ENCODE assay signal across 8 cellular contexts in the genomic region with DNA sequence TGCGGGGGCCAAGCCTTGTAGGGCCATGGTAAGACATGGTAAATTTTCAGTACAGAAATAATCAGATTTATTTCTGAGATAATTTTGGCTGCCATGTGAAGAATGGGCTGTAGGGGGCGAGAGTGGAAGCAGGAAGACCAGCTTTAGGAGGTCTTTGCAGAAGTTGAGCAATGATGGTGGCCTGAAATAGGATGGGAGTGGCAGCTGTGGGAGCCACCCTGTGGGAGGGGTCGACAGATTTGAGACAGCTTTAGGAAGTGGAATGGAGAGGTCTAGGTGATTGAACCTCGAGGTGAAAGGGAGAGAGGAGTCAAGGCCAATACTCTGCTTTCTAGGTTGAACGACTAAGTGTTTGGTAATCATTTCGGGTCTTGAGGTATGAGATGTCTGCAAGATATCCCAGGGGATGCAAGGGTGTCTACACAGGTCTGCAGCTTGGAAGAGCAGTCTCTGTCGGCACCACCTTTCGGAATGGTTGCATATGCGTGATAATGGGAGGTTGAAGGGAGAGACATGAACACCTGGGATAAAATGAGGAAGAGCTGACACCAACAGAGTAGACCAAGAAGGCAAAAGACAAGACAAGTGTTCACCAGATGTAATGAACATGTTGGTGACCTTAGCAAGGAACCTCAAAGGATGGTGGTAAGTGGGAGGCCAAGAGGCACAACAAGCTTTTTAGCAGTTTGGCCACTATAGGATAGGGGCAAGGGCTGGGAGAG. TPM values are rescaled to one million over a fixed set of nuclear protein-coding genes. Genes with fewer than 3 reads are reported as not detected.
DNase-seq lines count a peak whose midpoint lies in the region; ATAC-seq, FAIRE-seq and TF ChIP-seq lines count a peak whose summit lies in the region.

No MANE protein-coding gene starts in this region.

- H3K27me3 ChIP-seq in A673 (replicated peaks; ENCODE audit: insufficient read depth, low read depth, low read length, poor library complexity), result no peaks in the 10 kb centered on the region
- H3K27me3 ChIP-seq in WERI-Rb-1 (ENCODE audit: insufficient read depth, low read depth, severe bottlenecking), result no peaks in the 10 kb centered on the region
- H3K27me3 ChIP-seq in endodermal cell (ENCODE audit: control insufficient read depth, insufficient read depth, low read length, poor library complexity, severe bottlenecking), result no peaks in the 10 kb centered on the region
- H3K27me3 ChIP-seq in pancreas, result no peaks in the 10 kb centered on the region

- peak overlapping the region; percentile 48 for H3K27ac Mint-ChIP-seq in endodermal cell

- H3K4me1 ChIP-seq in A673 (ENCODE audit: insufficient read depth, low read length, poor library complexity, severe bottlenecking) (no peaks in the 10 kb centered on the region), endodermal cell (ENCODE audit: control insufficient read depth, insufficient read depth, low read length) (peaks cover 8% of the 10 kb centered on the region), pancreas (peaks cover 0 to 4% (median 3%) of the 10 kb centered on the region in 3 donors)

- no peaks in the 10 kb centered on the region for H3K9me3 ChIP-seq in A673 (ENCODE audit: low read depth, low read length, poor library complexity, severe bottlenecking)
- H3K9me3 ChIP-seq in WERI-Rb-1 (ENCODE audit: severe bottlenecking), result no peaks in the 10 kb centered on the region
- no peaks in the 10 kb centered on the region for H3K9me3 ChIP-seq in endodermal cell (ENCODE audit: control insufficient read depth, low read length)
- H3K9me3 ChIP-seq in pancreas, result no peaks in the 10 kb centered on the region

- CTCF ChIA-PET in A673 (lab: Charles Lee), result interaction anchor here (1.0 kb wide), 1 partner anchor 14 kb away, joined by 5 read pairs; no protein-coding TSS in a partner anchor

- POLR2A ChIA-PET in A673 (lab: Charles Lee; ENCODE audit: low non-redundant PET), result no interaction called here

- H3K36me3 ChIP-seq in A673 (ENCODE audit: insufficient read depth, low read length, poor library complexity, severe bottlenecking) (peaks cover 20% of the 10 kb centered on the region), WERI-Rb-1 (peaks cover 30% of the 10 kb centered on the region), endodermal cell (ENCODE audit: control insufficient read depth, insufficient read depth, low read length) (peaks cover 27% of the 10 kb centered on the region), pancreas (peaks cover 0 to 14% (median 13%) of the 10 kb centered on the region in 3 donors)

- H3K4me3 Mint-ChIP-seq in endodermal cell, result no peak overlapping the region

- H3K9me3 Mint-ChIP-seq in endodermal cell, result no peaks in the 10 kb centered on the region

- intact Hi-C loops in A673 (cut with micrococcal nuclease; ENCODE audit: unreplicated experiment) (no loop called here), pancreas (cut with DNase I) (no loop called here)

- H3K27ac ChIP-seq in A673 (ENCODE audit: low read depth, low read length, poor library complexity, severe bottlenecking) (no peak overlapping the region), WERI-Rb-1 (no peak overlapping the region), endodermal cell (ENCODE audit: low read depth, low read length) (no peak overlapping the region), pancreas (no peak overlapping the region)

- BruUV-seq in A673 (replicated peaks; lab: Mats Ljungman, UMichigan), result no TSS peak

- H3K9ac ChIP-seq in endodermal cell (ENCODE audit: extremely low read depth, low read length, poor library complexity, severe bottlenecking), result no peak overlapping the region

- peaks cover 20% of the 10 kb centered on the region for H3K36me3 Mint-ChIP-seq in endodermal cell (ENCODE audit: low read depth)

- TF ChIP-seq CTCF in A673 (conservative IDR thresholded peaks at IDR 0.05; ENCODE audit: low read depth, low read length) (peak; percentile 62), WERI-Rb-1 (IDR thresholded peaks at IDR 0.05; ENCODE audit: low read depth, low read length) (peak; percentile 74), endodermal cell (conservative IDR thresholded peaks at IDR 0.05) (peak; percentile 86), pancreas (IDR thresholded peaks at IDR 0.05) (peak; percentile 22 to 55 (median 35))

- ATAC-seq in pancreas, result no peak
- no peak for ATAC-seq in GM21423 (IDR thresholded peaks at IDR 0.05; ENCODE audit: unreplicated experiment)
- no peak for ATAC-seq in GM18873 (IDR thresholded peaks at IDR 0.05; ENCODE audit: low FRiP score, unreplicated experiment)

- H3K4me3 ChIP-seq in A673 (ENCODE audit: low read depth, low read length, poor library complexity, severe bottlenecking), result no peak overlapping the region
- no peak overlapping the region for H3K4me3 ChIP-seq in WERI-Rb-1 (ENCODE audit: low read depth, low read length)
- no peak overlapping the region for H3K4me3 ChIP-seq in endodermal cell (ENCODE audit: low read length)
- no peak overlapping the region for H3K4me3 ChIP-seq in pancreas

- in situ Hi-C loops in G401 (cut with HindIII; ENCODE audit: low sequenced_read_pairs), result loop anchor here (10.0 kb wide), 1 partner anchor 121 kb away; the partner anchor contains the start of gene SLC25A39

- no peak for FAIRE-seq in pancreas (lab: Jason Lieb, UNC)

- H3K27me3 Mint-ChIP-seq in endodermal cell (ENCODE audit: insufficient read depth), result no peaks in the 10 kb centered on the region

- peak; percentile 77 for DNase-seq in A673 (ENCODE audit: low spot score)
- DNase-seq in G401 (ENCODE audit: low spot score), result peak; percentile 54
- DNase-seq in NCI-H1105 treated with DMSO at 0.1 percent for 48 hours (lab: John Stamatoyannopoulos, UW), result peak; percentile 29
- peak; percentile 78 for DNase-seq in WERI-Rb-1
- DNase-seq in endodermal cell, result peak; percentile 91
- peak in 1 of 6 donors; percentile 30 for DNase-seq in pancreas

- H3K4me1 Mint-ChIP-seq in endodermal cell, result peaks cover 24% of the 10 kb centered on the region

- 59 to 76% methylated on average over 7 to 9 of the region's 9 CpGs for WGBS in endodermal cell (ENCODE audit: insufficient coverage in 1 of 2, insufficient read length in 1 of 2), 2 experiments
- 49 to 56% methylated on average over 9 of the region's 9 CpGs for WGBS in pancreas, 2 donors

RNA-seq across cellular contexts. Expression of gene ATXN7L3, which starts 4.2 kb away (rescaled TPM):
- total RNA-seq in A673 (2021) (36.9 and 44.5 TPM in 2 replicates), endodermal cell (100 to 1,000 TPM; 118 to 144 TPM), pancreas (10 to 100 TPM; 21.1 to 38.0 (median 24.5) TPM)
- total RNA-seq in G401 (2014; rRNA removed; shearing (Covaris generic)), result 53.8 and 68.3 TPM in 2 replicates
- polyA plus RNA-seq in endodermal cell (2013, experiment 1 of 2), result 72.4 TPM
- polyA plus RNA-seq in endodermal cell (2013, experiment 2 of 2), result 72.5 TPM
- polyA plus RNA-seq in pancreas, result 10 to 100 TPM; 29.8 to 32.0 TPM

RNA-seq across cellular contexts. Expression of gene UBTF, which starts 15.6 kb away (rescaled TPM):
- total RNA-seq in A673 (2021), result 101 and 114 TPM in 2 replicates
- 81.4 and 110 TPM in 2 replicates for total RNA-seq in G401 (2014; rRNA removed; shearing (Covaris generic))
- total RNA-seq in endodermal cell, result 10 to 100 TPM; 62.0 to 89.9 TPM
- polyA plus RNA-seq in endodermal cell (2013, experiment 1 of 2), result 51.0 TPM
- polyA plus RNA-seq in endodermal cell (2013, experiment 2 of 2), result 48.4 TPM
- total RNA-seq in pancreas, result 10 to 100 TPM; 31.9 to 51.8 (median 35.6) TPM
- 10 to 100 TPM; 40.9 to 44.1 TPM for polyA plus RNA-seq in pancreas

RNA-seq across cellular contexts. Expression of gene TMUB2, which starts 17.1 kb away (rescaled TPM):
- total RNA-seq in A673 (2021) (13.0 and 13.3 TPM in 2 replicates), endodermal cell (10 to 100 TPM; 28.8 to 33.1 TPM), pancreas (10 to 100 TPM; 10.4 to 24.6 (median 14.8) TPM)
- 27.1 and 34.5 TPM in 2 replicates for total RNA-seq in G401 (2014; rRNA removed; shearing (Covaris generic))
- 43.4 TPM for polyA plus RNA-seq in endodermal cell (2013, experiment 1 of 2)
- polyA plus RNA-seq in endodermal cell (2013, experiment 2 of 2), result 38.5 TPM
- polyA plus RNA-seq in pancreas, result 10 to 100 TPM; 42.2 to 50.9 TPM

RNA-seq across cellular contexts. Expression of gene ASB16, which starts 33.4 kb away (rescaled TPM):
- total RNA-seq in A673 (2021) (0.17 TPM in 1 of 2 replicates, not detected in the other), endodermal cell (under 1 TPM in 1 of 2 donors, not detected in 1; 0.53 TPM), pancreas (1 to 10 TPM; 1.1 to 3.9 (median 2.3) TPM)
- total RNA-seq in G401 (2014; rRNA removed; shearing (Covaris generic)), result not detected in 2 replicates
- polyA plus RNA-seq in endodermal cell (2013, experiment 1 of 2), result not detected
- polyA plus RNA-seq in endodermal cell (2013, experiment 2 of 2), result 0.33 TPM
- 1 to 10 TPM; 1.9 to 2.9 TPM for polyA plus RNA-seq in pancreas

Comparison
In these comparisons a context has a peak if more than half of its experiments do, and no peak if none do; other contexts are left out.
1. CTCF ChIP-seq: peak in every context shown above with its lines; median percentile 86 in endodermal cell; 74 in WERI-Rb-1; 62 in A673; 35 in pancreas.